30 cellular contexts compared by ENCODE assay signal in the genomic region with DNA sequence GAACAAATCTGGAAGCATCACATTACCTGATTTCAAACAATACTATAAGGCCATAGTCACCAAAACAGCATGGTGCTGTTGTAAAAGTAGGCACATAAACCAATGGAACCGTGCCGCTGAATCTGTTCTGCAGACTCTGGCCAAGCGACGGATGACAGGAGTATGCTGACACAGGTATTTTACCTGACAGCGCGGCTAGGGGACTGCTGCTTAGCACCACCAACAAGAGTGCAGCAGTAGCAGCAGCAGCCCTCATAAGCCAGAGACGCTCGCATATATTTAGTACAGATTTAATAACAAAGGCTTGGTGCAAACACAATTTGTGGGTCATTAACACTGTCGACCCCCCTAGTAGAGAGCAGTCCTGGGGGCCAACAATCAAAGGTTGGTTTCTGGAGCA.
"Had no signal": no experiment of that assay in that cellular context is flagged by ENCODE, and none has a peak within 500 bp of the region (broad histone marks: within the 10 kb centered on the region; RNA-seq: fewer than 3 reads in every experiment).

No MANE protein-coding gene starts in this region.

- H3K4me1 ChIP-seq: esophagus muscularis mucosa, foreskin keratinocyte, gastrocnemius medialis, heart left ventricle had no signal

- H3K36me3 ChIP-seq: brain microvascular endothelial cell, esophagus muscularis mucosa, gastrocnemius medialis, heart left ventricle had no signal

- H3K27ac ChIP-seq: brain microvascular endothelial cell, coronary artery, dorsolateral prefrontal cortex, esophagus muscularis mucosa, foreskin keratinocyte, gastrocnemius medialis, heart left ventricle had no signal

- H3K9me3 ChIP-seq: gastrocnemius medialis had no signal

- DNase-seq: activated CD4-positive, alpha-beta memory T cell treated with anti-CD3 and anti-CD28 coated beads for 36 hours; activated CD4-positive, alpha-beta T cell treated with anti-CD3 and anti-CD28 coated beads for 36 hours; activated CD4-positive, alpha-beta T cell treated with anti-CD3 and anti-CD28 coated beads, Interleukin-2, amount 10 ng/mL, durations not matched to agents 24 days and 14 days; activated CD4-positive, CD25-positive, alpha-beta regulatory T cell; activated CD4-positive, CD25-positive, alpha-beta regulatory T cell treated with anti-CD3 and anti-CD28 coated beads, Interleukin-2, amount 50 U/mL, for 72 hours; activated CD8-positive, alpha-beta memory T cell treated with anti-CD3 and anti-CD28 coated beads, Interleukin-2, amount 10 ng/mL, durations not matched to agents 7 days and 5 days; activated CD8-positive, alpha-beta memory T cell treated with anti-CD3 and anti-CD28 coated beads, Interleukin-2, amount 50 U/mL, for 4 hours; activated CD8-positive, alpha-beta T cell treated with anti-CD3 and anti-CD28 coated beads, Interleukin-2, amount 10 ng/mL, durations not matched to agents 7 days and 5 days; activated gamma-delta T cell; activated naive CD4-positive, alpha-beta T cell; activated naive CD4-positive, alpha-beta T cell treated with anti-CD3 and anti-CD28 coated beads, Interleukin-2, amount 10 ng/mL, durations not matched to agents 7 days and 5 days; activated T-cell treated with anti-CD3 and anti-CD28 coated beads, Interleukin-2, amount 50 U/mL, for 1 hour; activated T-cell treated with anti-CD3 and anti-CD28 coated beads, Interleukin-2, amount 50 U/mL, for 48 hours; amniotic stem cell; anterior cingulate cortex; brain microvascular endothelial cell; dorsolateral prefrontal cortex; effector memory CD4-positive, alpha-beta T cell; erythroblast; foreskin keratinocyte; gastrocnemius medialis; glutamatergic neuron; heart left ventricle; T-helper 1 cell; T-helper 2 cell had no signal

- ATAC-seq: activated CD4-positive, alpha-beta T cell treated with anti-CD3 and anti-CD28 coated beads for 36 hours; activated CD8-positive, alpha-beta memory T cell treated with anti-CD3 and anti-CD28 coated beads, Interleukin-2, amount 10 ng/mL, durations not matched to agents 7 days and 5 days; activated CD8-positive, alpha-beta T cell treated with anti-CD3 and anti-CD28 coated beads, Interleukin-2, amount 10 ng/mL, durations not matched to agents 7 days and 5 days; activated naive CD4-positive, alpha-beta T cell treated with anti-CD3 and anti-CD28 coated beads, Interleukin-2, amount 50 U/mL, for 72 hours; foreskin keratinocyte; gastrocnemius medialis; heart left ventricle had no signal

- H3K27me3 ChIP-seq: brain microvascular endothelial cell, dorsolateral prefrontal cortex, esophagus muscularis mucosa, foreskin keratinocyte, gastrocnemius medialis, heart left ventricle had no signal

- FAIRE-seq: astrocyte, bronchial epithelial cell had no signal

- H3K4me3 ChIP-seq: coronary artery, dorsolateral prefrontal cortex, esophagus muscularis mucosa, gastrocnemius medialis, heart left ventricle had no signal
